In the genomic region with DNA sequence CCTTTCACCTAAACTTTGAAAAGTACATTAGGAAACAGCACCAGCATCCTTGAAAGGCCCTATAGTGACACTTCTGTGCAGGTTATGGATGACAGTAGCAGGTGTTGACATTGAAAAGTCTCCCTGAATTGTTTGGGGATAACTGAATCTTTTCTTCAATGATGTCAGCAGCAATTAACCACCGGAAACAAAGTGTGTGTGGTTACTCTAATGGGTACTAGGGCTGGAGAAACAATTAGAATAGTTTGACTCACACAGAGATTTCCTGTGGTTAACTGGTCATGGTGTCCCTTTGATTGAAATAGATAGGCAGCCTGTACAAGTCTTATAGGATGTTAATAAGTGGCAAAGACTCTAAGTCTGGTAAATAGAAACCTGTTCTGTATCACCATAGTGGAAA, we compare ENCODE assay signal across 1 cellular context.
TF ChIP-seq lines count a peak whose summit lies in the region.

No MANE protein-coding gene starts in this region.

TF ChIP-seq in GM12878, 131 proteins besides CTCF, POLR2A, EP300 and RAD21 (continued from another document and continues in another):
- TF ChIP-seq, protein P1, sequence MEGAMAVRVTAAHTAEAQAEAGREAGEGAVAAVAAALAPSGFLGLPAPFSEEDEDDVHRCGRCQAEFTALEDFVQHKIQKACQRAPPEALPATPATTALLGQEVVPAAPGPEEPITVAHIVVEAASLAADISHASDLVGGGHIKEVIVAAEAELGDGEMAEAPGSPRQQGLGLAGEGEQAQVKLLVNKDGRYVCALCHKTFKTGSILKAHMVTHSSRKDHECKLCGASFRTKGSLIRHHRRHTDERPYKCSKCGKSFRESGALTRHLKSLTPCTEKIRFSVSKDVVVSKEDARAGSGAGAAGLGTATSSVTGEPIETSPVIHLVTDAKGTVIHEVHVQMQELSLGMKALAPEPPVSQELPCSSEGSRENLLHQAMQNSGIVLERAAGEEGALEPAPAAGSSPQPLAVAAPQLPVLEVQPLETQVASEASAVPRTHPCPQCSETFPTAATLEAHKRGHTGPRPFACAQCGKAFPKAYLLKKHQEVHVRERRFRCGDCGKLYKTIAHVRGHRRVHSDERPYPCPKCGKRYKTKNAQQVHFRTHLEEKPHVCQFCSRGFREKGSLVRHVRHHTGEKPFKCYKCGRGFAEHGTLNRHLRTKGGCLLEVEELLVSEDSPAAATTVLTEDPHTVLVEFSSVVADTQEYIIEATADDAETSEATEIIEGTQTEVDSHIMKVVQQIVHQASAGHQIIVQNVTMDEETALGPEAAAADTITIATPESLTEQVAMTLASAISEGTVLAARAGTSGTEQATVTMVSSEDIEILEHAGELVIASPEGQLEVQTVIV (IDR thresholded peaks at IDR 0.05; ENCODE audit: borderline replicate concordance, partially characterized antibody) = no peak
- peak; percentile 62; the same call in 1 of the 2 replicates for TF ChIP-seq RAD51 (IDR thresholded peaks at IDR 0.05)
- TF ChIP-seq ESRRA (IDR thresholded peaks at IDR 0.05; ENCODE audit: low read length) = no peak
- 0 out of 2 replicates have a peak, but pooled peaks have one; percentile 71 for TF ChIP-seq STAT3 (IDR thresholded peaks at IDR 0.05; ENCODE audit: low read depth, low read length)
- TF ChIP-seq, protein P2, sequence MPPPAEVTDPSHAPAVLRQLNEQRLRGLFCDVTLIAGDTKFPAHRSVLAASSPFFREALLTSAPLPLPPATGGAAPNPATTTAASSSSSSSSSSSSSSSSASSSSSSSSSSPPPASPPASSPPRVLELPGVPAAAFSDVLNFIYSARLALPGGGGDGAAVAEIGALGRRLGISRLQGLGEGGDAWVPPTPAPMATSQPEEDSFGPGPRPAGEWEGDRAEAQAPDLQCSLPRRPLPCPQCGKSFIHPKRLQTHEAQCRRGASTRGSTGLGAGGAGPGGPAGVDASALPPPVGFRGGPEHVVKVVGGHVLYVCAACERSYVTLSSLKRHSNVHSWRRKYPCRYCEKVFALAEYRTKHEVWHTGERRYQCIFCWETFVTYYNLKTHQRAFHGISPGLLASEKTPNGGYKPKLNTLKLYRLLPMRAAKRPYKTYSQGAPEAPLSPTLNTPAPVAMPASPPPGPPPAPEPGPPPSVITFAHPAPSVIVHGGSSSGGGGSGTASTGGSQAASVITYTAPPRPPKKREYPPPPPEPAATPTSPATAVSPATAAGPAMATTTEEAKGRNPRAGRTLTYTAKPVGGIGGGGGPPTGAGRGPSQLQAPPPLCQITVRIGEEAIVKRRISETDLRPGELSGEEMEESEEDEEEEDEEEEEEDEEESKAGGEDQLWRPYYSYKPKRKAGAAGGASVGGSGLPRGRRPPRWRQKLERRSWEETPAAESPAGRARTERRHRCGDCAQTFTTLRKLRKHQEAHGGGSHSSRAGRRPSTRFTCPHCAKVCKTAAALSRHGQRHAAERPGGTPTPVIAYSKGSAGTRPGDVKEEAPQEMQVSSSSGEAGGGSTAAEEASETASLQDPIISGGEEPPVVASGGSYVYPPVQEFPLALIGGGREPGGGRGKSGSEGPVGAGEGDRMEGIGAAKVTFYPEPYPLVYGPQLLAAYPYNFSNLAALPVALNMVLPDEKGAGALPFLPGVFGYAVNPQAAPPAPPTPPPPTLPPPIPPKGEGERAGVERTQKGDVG (CRISPR knock-in tag; IDR thresholded peaks at IDR 0.05) = no peak
- no peak for TF ChIP-seq SUPT20H (IDR thresholded peaks at IDR 0.05; ENCODE audit: borderline replicate concordance, control insufficient read depth, low read depth, low read length)
- TF ChIP-seq ZBTB33 (IDR thresholded peaks at IDR 0.05) = no peak
- TF ChIP-seq, protein P3, sequence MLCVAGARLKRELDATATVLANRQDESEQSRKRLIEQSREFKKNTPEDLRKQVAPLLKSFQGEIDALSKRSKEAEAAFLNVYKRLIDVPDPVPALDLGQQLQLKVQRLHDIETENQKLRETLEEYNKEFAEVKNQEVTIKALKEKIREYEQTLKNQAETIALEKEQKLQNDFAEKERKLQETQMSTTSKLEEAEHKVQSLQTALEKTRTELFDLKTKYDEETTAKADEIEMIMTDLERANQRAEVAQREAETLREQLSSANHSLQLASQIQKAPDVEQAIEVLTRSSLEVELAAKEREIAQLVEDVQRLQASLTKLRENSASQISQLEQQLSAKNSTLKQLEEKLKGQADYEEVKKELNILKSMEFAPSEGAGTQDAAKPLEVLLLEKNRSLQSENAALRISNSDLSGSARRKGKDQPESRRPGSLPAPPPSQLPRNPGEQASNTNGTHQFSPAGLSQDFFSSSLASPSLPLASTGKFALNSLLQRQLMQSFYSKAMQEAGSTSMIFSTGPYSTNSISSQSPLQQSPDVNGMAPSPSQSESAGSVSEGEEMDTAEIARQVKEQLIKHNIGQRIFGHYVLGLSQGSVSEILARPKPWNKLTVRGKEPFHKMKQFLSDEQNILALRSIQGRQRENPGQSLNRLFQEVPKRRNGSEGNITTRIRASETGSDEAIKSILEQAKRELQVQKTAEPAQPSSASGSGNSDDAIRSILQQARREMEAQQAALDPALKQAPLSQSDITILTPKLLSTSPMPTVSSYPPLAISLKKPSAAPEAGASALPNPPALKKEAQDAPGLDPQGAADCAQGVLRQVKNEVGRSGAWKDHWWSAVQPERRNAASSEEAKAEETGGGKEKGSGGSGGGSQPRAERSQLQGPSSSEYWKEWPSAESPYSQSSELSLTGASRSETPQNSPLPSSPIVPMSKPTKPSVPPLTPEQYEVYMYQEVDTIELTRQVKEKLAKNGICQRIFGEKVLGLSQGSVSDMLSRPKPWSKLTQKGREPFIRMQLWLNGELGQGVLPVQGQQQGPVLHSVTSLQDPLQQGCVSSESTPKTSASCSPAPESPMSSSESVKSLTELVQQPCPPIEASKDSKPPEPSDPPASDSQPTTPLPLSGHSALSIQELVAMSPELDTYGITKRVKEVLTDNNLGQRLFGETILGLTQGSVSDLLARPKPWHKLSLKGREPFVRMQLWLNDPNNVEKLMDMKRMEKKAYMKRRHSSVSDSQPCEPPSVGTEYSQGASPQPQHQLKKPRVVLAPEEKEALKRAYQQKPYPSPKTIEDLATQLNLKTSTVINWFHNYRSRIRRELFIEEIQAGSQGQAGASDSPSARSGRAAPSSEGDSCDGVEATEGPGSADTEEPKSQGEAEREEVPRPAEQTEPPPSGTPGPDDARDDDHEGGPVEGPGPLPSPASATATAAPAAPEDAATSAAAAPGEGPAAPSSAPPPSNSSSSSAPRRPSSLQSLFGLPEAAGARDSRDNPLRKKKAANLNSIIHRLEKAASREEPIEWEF (IDR thresholded peaks at IDR 0.05; ENCODE audit: insufficient replicate concordance, low read depth, low read length) = no peak
- TF ChIP-seq CEBPZ (IDR thresholded peaks at IDR 0.05; ENCODE audit: low read depth, low read length) = no peak
- TF ChIP-seq ATF7 (IDR thresholded peaks at IDR 0.05; ENCODE audit: low read depth) = peak; percentile 98
- TF ChIP-seq FOXM1 (IDR thresholded peaks at IDR 0.05; ENCODE audit: low read depth, low read length) = 0 out of 2 replicates have a peak, but pooled peaks have one; percentile 41
- TF ChIP-seq HDAC2 (IDR thresholded peaks at IDR 0.05) = no peak
- TF ChIP-seq STAT1 (conservative IDR thresholded peaks at IDR 0.05) = no peak
- TF ChIP-seq IKZF1 (conservative IDR thresholded peaks at IDR 0.05) = peak; percentile 98
- TF ChIP-seq, protein P4, sequence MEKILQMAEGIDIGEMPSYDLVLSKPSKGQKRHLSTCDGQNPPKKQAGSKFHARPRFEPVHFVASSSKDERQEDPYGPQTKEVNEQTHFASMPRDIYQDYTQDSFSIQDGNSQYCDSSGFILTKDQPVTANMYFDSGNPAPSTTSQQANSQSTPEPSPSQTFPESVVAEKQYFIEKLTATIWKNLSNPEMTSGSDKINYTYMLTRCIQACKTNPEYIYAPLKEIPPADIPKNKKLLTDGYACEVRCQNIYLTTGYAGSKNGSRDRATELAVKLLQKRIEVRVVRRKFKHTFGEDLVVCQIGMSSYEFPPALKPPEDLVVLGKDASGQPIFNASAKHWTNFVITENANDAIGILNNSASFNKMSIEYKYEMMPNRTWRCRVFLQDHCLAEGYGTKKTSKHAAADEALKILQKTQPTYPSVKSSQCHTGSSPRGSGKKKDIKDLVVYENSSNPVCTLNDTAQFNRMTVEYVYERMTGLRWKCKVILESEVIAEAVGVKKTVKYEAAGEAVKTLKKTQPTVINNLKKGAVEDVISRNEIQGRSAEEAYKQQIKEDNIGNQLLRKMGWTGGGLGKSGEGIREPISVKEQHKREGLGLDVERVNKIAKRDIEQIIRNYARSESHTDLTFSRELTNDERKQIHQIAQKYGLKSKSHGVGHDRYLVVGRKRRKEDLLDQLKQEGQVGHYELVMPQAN (conservative IDR thresholded peaks at IDR 0.05) = 0 out of 2 replicates have a peak, but pooled peaks have one; percentile 39
- peak; percentile 93 for TF ChIP-seq BACH1 (IDR thresholded peaks at IDR 0.05; ENCODE audit: borderline replicate concordance)
- no peak for TF ChIP-seq PAX8 (IDR thresholded peaks at IDR 0.05)
- no peak for TF ChIP-seq PML (IDR thresholded peaks at IDR 0.05; ENCODE audit: low read length)
- no peak for TF ChIP-seq MTA3 (IDR thresholded peaks at IDR 0.05; ENCODE audit: borderline replicate concordance, low read length)
- TF ChIP-seq ZBED1 (IDR thresholded peaks at IDR 0.05; ENCODE audit: borderline replicate concordance) = no peak
- TF ChIP-seq NFYA (IDR thresholded peaks at IDR 0.05; ENCODE audit: borderline replicate concordance, low read depth, low read length) = no peak
- no peak for TF ChIP-seq LARP7 (IDR thresholded peaks at IDR 0.05)
- no peak for TF ChIP-seq KDM1A (IDR thresholded peaks at IDR 0.05; ENCODE audit: borderline replicate concordance)
- no peak for TF ChIP-seq MYC (IDR thresholded peaks at IDR 0.05; ENCODE audit: insufficient read depth, insufficient read length, insufficient replicate concordance, low read length, severe bottlenecking)
- no peak for TF ChIP-seq FOXK2 (IDR thresholded peaks at IDR 0.05)
- TF ChIP-seq, protein P5, sequence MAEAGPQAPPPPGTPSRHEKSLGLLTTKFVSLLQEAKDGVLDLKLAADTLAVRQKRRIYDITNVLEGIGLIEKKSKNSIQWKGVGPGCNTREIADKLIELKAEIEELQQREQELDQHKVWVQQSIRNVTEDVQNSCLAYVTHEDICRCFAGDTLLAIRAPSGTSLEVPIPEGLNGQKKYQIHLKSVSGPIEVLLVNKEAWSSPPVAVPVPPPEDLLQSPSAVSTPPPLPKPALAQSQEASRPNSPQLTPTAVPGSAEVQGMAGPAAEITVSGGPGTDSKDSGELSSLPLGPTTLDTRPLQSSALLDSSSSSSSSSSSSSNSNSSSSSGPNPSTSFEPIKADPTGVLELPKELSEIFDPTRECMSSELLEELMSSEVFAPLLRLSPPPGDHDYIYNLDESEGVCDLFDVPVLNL (IDR thresholded peaks at IDR 0.05; ENCODE audit: low read depth, low read length) = no peak
- peak; percentile 99 for TF ChIP-seq DPF2 (IDR thresholded peaks at IDR 0.05)
- TF ChIP-seq ZNF207 (IDR thresholded peaks at IDR 0.05; ENCODE audit: borderline replicate concordance) = no peak; the same call in 1 of the 2 replicates
- no peak for TF ChIP-seq POLR2AphosphoS2 (IDR thresholded peaks at IDR 0.05; ENCODE audit: low read depth, low read length)
- no peak for TF ChIP-seq NR2C2 (IDR thresholded peaks at IDR 0.05; ENCODE audit: borderline replicate concordance, control insufficient read depth, insufficient read length, low read depth)
- peak; percentile 100 for TF ChIP-seq MTA2 (IDR thresholded peaks at IDR 0.05; ENCODE audit: low read depth)
- TF ChIP-seq HCFC1 (IDR thresholded peaks at IDR 0.05; ENCODE audit: low read length) = no peak
- TF ChIP-seq MEF2A (IDR thresholded peaks at IDR 0.05; ENCODE audit: insufficient read depth, low read depth, low read length) = no peak
- no peak for TF ChIP-seq YBX1 (IDR thresholded peaks at IDR 0.05)
- TF ChIP-seq BMI1 (IDR thresholded peaks at IDR 0.05; ENCODE audit: borderline replicate concordance) = peak; percentile 90
- no peak for TF ChIP-seq ZZZ3 (IDR thresholded peaks at IDR 0.05; ENCODE audit: control insufficient read depth, insufficient read length, low read depth)
- TF ChIP-seq NR2C1 (IDR thresholded peaks at IDR 0.05) = no peak
- TF ChIP-seq SIN3A (IDR thresholded peaks at IDR 0.05; ENCODE audit: low read depth, low read length) = no peak
- no peak for TF ChIP-seq ZNF274 (IDR thresholded peaks at IDR 0.05; ENCODE audit: insufficient read depth, insufficient read length)
- no peak for TF ChIP-seq CBX5 (IDR thresholded peaks at IDR 0.05; ENCODE audit: low read depth)
- TF ChIP-seq CHD4 (IDR thresholded peaks at IDR 0.05) = no peak
- TF ChIP-seq CBFB (IDR thresholded peaks at IDR 0.05; ENCODE audit: low read depth) = 0 out of 2 replicates have a peak, but pooled peaks have one; percentile 40
